ENCODE assay signal across 8 cellular contexts in the genomic region with DNA sequence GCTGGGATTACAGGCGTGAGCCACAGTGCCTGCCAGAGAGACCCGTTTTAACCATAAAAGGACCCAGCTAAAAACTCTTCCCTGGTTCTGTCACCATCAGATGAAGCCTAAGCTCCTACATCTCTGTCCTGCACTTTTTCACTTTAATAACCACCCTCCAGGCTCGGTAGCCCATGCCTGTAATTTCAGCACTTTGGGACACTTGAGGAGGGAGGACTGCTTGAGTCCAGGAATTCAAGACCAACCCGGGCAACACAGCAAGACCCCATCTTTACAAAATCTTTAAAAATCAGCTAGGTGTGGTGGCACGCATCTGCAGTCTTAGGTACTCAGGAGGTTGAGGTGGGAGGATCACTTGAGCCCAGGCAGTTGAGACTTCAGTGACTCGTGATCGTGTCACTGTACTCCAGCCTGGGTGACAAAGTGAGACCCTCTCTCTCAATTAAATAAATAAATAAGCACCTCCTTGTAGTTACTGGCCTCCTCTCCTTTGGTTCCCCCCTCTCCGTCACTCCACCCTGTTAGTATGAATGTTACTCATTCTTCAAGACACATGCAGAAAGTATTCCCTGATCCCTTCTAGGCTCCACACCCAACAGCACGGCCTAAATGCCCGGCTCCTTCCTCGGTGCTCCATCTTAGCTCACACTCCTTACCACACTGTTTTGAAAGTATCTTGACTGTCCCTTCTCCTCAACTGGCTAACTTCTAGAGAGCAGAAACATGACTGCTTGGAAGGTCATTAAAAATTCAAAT. TPM values are rescaled to one million over a fixed set of nuclear protein-coding genes. Genes with fewer than 3 reads are reported as not detected.
DNase-seq lines count a peak whose midpoint lies in the region; ATAC-seq and TF ChIP-seq lines count a peak whose summit lies in the region.
"Not testable (repeated sequence)": the region's sequence is repeated elsewhere in the genome, so short reads cannot be mapped to it uniquely, and the experiment has no call there.

No MANE protein-coding gene starts in this region.

- not testable (repeated sequence) for H3K4me2 ChIP-seq in neural cell (ENCODE audit: low read length)

- peaks cover 35% of the 10 kb centered on the region for H3K4me1 Mint-ChIP-seq in CD14-positive monocyte
- H3K4me1 Mint-ChIP-seq in HFFc6 (ENCODE audit: low read depth) = peaks cover 60% of the 10 kb centered on the region
- peaks cover 34% of the 10 kb centered on the region for H3K4me1 Mint-ChIP-seq in activated T-helper 2 cell treated with anti-CD3 and anti-CD28 coated beads, Interferon-gamma antibody, Interleukin-2, Interleukin-4, amounts not matched to agents 10 μg/mL and 5 μg/mL and 100 μg/mL, durations not matched to agents 14 hours and 24 hours and 36 hours (ENCODE audit: low read depth)

- peak overlapping the region; percentile 13 to 68 (median 46) for H3K27ac Mint-ChIP-seq in CD14-positive monocyte
- peak overlapping the region; percentile 92 for H3K27ac Mint-ChIP-seq in HFFc6
- peak overlapping the region; percentile 17 for H3K27ac Mint-ChIP-seq in activated T-helper 2 cell treated with anti-CD3 and anti-CD28 coated beads, Interferon-gamma antibody, Interleukin-2, Interleukin-4, amounts not matched to agents 10 μg/mL and 5 μg/mL and 100 μg/mL, durations not matched to agents 14 hours and 24 hours and 36 hours

- not testable (repeated sequence) for TF ChIP-seq POLR2A in suprapubic skin (IDR thresholded peaks at IDR 0.05)

- not testable (repeated sequence) for H3K27me3 ChIP-seq in right cardiac atrium (ENCODE audit: control insufficient read depth, insufficient read depth); neural cell (ENCODE audit: insufficient read depth, low read depth, low read length); suprapubic skin

- H3K36me3 Mint-ChIP-seq in CD14-positive monocyte = peaks cover 16 to 19% of the 10 kb centered on the region in 2 donors
- H3K36me3 Mint-ChIP-seq in HFFc6 (ENCODE audit: low read depth) = not testable (repeated sequence)
- peaks cover 21% of the 10 kb centered on the region for H3K36me3 Mint-ChIP-seq in activated T-helper 2 cell treated with anti-CD3 and anti-CD28 coated beads, Interferon-gamma antibody, Interleukin-2, Interleukin-4, amounts not matched to agents 10 μg/mL and 5 μg/mL and 100 μg/mL, durations not matched to agents 14 hours and 24 hours and 36 hours (ENCODE audit: low read depth)

- H3K4me3 ChIP-seq in right cardiac atrium (ENCODE audit: low read length) (peak overlapping the region; percentile 48), neural cell (ENCODE audit: low read length) (peak overlapping the region; percentile 99), suprapubic skin (peak overlapping the region; percentile 95)

- H4K20me1 ChIP-seq in neural cell (ENCODE audit: insufficient read depth) = not testable (repeated sequence)

- H3K27ac ChIP-seq in right cardiac atrium (ENCODE audit: low read length); neural cell (ENCODE audit: low read length): not testable (repeated sequence)
- H3K27ac ChIP-seq in suprapubic skin = peak overlapping the region; percentile 97

- not testable (repeated sequence) for H3K9me2 ChIP-seq in neural cell (ENCODE audit: insufficient read depth, low read length)

- not testable (repeated sequence) for H3K36me3 ChIP-seq in neural cell (ENCODE audit: insufficient read depth, low read length); suprapubic skin

- TF ChIP-seq CTCF in CD14-positive monocyte (IDR thresholded peaks at IDR 0.05); HFFc6 (IDR thresholded peaks at IDR 0.05); neural cell (IDR thresholded peaks at IDR 0.05; ENCODE audit: poor library complexity, severe bottlenecking); suprapubic skin (IDR thresholded peaks at IDR 0.05): not testable (repeated sequence)

- not testable (repeated sequence) for H3K4me1 ChIP-seq in right cardiac atrium (ENCODE audit: control insufficient read depth, insufficient read depth, low read length)
- peaks cover 33% of the 10 kb centered on the region for H3K4me1 ChIP-seq in suprapubic skin

- not testable (repeated sequence) for H3K9ac ChIP-seq in neural cell (ENCODE audit: low read length)

- intact Hi-C loops in CD14-positive monocyte (cut with micrococcal nuclease) = loop anchor here (5.0 to 10.0 kb wide), 2 partner anchors 37 to 64 kb away; a partner anchor contains a TSS
- intact Hi-C loops in activated T-helper 2 cell treated with anti-CD3 and anti-CD28 coated beads, Interferon-gamma antibody, Interleukin-2, Interleukin-4, amounts not matched to agents 10 μg/mL and 5 μg/mL and 100 μg/mL, durations not matched to agents 14 hours and 24 hours and 36 hours (cut with micrococcal nuclease); right cardiac atrium (cut with DNase I): not testable (repeated sequence)

- H3K27me3 Mint-ChIP-seq in CD14-positive monocyte (ENCODE audit: low read depth in 3 of 3); HFFc6 (ENCODE audit: insufficient read depth); activated T-helper 2 cell treated with anti-CD3 and anti-CD28 coated beads, Interferon-gamma antibody, Interleukin-2, Interleukin-4, amounts not matched to agents 10 μg/mL and 5 μg/mL and 100 μg/mL, durations not matched to agents 14 hours and 24 hours and 36 hours (ENCODE audit: low read depth): not testable (repeated sequence)

- not testable (repeated sequence) for DNase-seq in CD14-positive monocyte (ENCODE audit: low spot score); activated T-helper 2 cell treated with anti-CD3 and anti-CD28 coated beads, Interferon-gamma antibody, Interleukin-2, Interleukin-4, amounts not matched to agents 10 μg/mL and 5 μg/mL and 100 μg/mL, durations not matched to agents 14 hours and 24 hours and 36 hours (ENCODE audit: low spot score); right cardiac atrium; suprapubic skin (ENCODE audit: low spot score in 2 of 2)
- DNase-seq in HFFc6 (peak; percentile 71), RPMI7951 (ENCODE audit: low read depth) (peak; percentile 29), dedifferentiated amniotic fluid mesenchymal stem cell (ENCODE audit: extremely low spot score) (peak; percentile 64)

- H3K79me2 ChIP-seq in neural cell (replicated peaks; ENCODE audit: insufficient read depth, low read length) = peaks cover 45% of the 10 kb centered on the region

- not testable (repeated sequence) for TF ChIP-seq RAD21 in neural cell (conservative IDR thresholded peaks at IDR 0.05)

- not testable (repeated sequence) for ATAC-seq in right cardiac atrium

- not testable (repeated sequence) for H3F3A ChIP-seq in neural cell (ENCODE audit: insufficient read depth, low read length, poor library complexity, severe bottlenecking)

- H3K9me3 ChIP-seq in right cardiac atrium (ENCODE audit: control insufficient read depth, low read length); neural cell (ENCODE audit: low read length); suprapubic skin: not testable (repeated sequence)

- peaks cover 0 to 10% (median 5%) of the 10 kb centered on the region in 7 donors for H3K9me3 Mint-ChIP-seq in CD14-positive monocyte
- H3K9me3 Mint-ChIP-seq in HFFc6; activated T-helper 2 cell treated with anti-CD3 and anti-CD28 coated beads, Interferon-gamma antibody, Interleukin-2, Interleukin-4, amounts not matched to agents 10 μg/mL and 5 μg/mL and 100 μg/mL, durations not matched to agents 14 hours and 24 hours and 36 hours: not testable (repeated sequence)

- H2AFZ ChIP-seq in neural cell (ENCODE audit: low read depth, low read length) = not testable (repeated sequence)

- 59% methylated on average over 11 of the region's 11 CpGs for WGBS in right cardiac atrium
- 56% methylated on average over 10 of the region's 11 CpGs for WGBS in suprapubic skin

- H3K4me3 Mint-ChIP-seq in CD14-positive monocyte = peak overlapping the region; percentile 61 to 93
- peak overlapping the region; percentile 91 for H3K4me3 Mint-ChIP-seq in HFFc6
- peak overlapping the region; percentile 96 for H3K4me3 Mint-ChIP-seq in activated T-helper 2 cell treated with anti-CD3 and anti-CD28 coated beads, Interferon-gamma antibody, Interleukin-2, Interleukin-4, amounts not matched to agents 10 μg/mL and 5 μg/mL and 100 μg/mL, durations not matched to agents 14 hours and 24 hours and 36 hours (ENCODE audit: low read depth)

- TF ChIP-seq EP300 in neural cell (conservative IDR thresholded peaks at IDR 0.05; ENCODE audit: poor library complexity, severe bottlenecking); suprapubic skin (IDR thresholded peaks at IDR 0.05): not testable (repeated sequence)

RNA-seq across cellular contexts. Expression of a gene that starts 38.2 kb away (rescaled TPM):
- 1 to 10 TPM; 1.8 to 2.7 TPM for polyA plus RNA-seq in CD14-positive monocyte
- total RNA-seq in HFFc6 (2021; fragmentation: NEBNext Ultra II Directional; extraction: Animal tissue kit (Norgen Biotek cat#: 25700)) = 10 to 100 TPM in 3 of 6 experiments, 1 to 10 TPM in 3; 8.2 to 11.8 (median 10.1) TPM
- total RNA-seq in RPMI7951 (2014; rRNA removed; shearing (Covaris generic)) = 7.2 and 7.9 TPM in 2 replicates
- 10.3 and 12.0 TPM in 2 replicates for total RNA-seq in activated T-helper 2 cell treated with anti-CD3 and anti-CD28 coated beads, Interferon-gamma antibody, Interleukin-2, Interleukin-4, amounts not matched to agents 10 μg/mL and 5 μg/mL and 100 μg/mL, durations not matched to agents 14 hours and 24 hours and 36 hours
- 10 to 100 TPM in 2 of 4 donors, 1 to 10 TPM in 2; 5.9 to 13.2 (median 10.2) TPM for total RNA-seq in right cardiac atrium
- polyA plus RNA-seq in right cardiac atrium = 8.5 TPM
- 79.4 and 89.4 TPM in 2 replicates for polyA plus RNA-seq in neural cell
- polyA minus RNA-seq in neural cell = 53.3 and 62.5 TPM in 2 replicates
- total RNA-seq in suprapubic skin = 10 to 100 TPM in 1 of 4 donors, 1 to 10 TPM in 3; 6.2 to 17.9 (median 6.7) TPM

Comparison
In these comparisons a context has a peak if more than half of its experiments do, and no peak if none do; other contexts are left out.
1. H3K27ac Mint-ChIP-seq: peak in every context shown above with its lines; median percentile 92 in HFFc6; 46 in CD14-positive monocyte; 17 in activated T-helper 2 cell treated with anti-CD3 and anti-CD28 coated beads, Interferon-gamma antibody, Interleukin-2, Interleukin-4, amounts not matched to agents 10 μg/mL and 5 μg/mL and 100 μg/mL, durations not matched to agents 14 hours and 24 hours and 36 hours.
2. H3K4me3 ChIP-seq: peak in every context shown above with its lines; median percentile 99 in neural cell; 95 in suprapubic skin; 48 in right cardiac atrium.